8 cellular contexts compared by ENCODE assay signal in genomic region chr6:139373928-139374356, GRCh38.
DNase-seq lines count a peak whose midpoint lies in the region; ATAC-seq and TF ChIP-seq lines count a peak whose summit lies in the region.

No MANE protein-coding gene starts in this region.

- H3K36me3 ChIP-seq in Loucy (ENCODE audit: insufficient read depth, low read length) = no peaks in the 10 kb centered on the region
- peaks cover 11 to 16% of the 10 kb centered on the region in 2 donors for H3K36me3 ChIP-seq in mucosa of rectum (ENCODE audit: control insufficient read depth in 2 of 2, insufficient read depth in 2 of 2, low read length in 2 of 2)

- H3K4me2 ChIP-seq in Loucy (ENCODE audit: low read depth, low read length, poor library complexity, severe bottlenecking) = peak overlapping the region; percentile 98

- H3K9me3 ChIP-seq in Loucy (ENCODE audit: insufficient read depth, low read depth, low read length) (no peaks in the 10 kb centered on the region), mucosa of rectum (ENCODE audit: control insufficient read depth in 2 of 2, low read length in 2 of 2) (no peaks in the 10 kb centered on the region)

- H3K4me3 ChIP-seq in AG09309 (ENCODE audit: control insufficient read depth, low read depth, low read length) = peak overlapping the region; percentile 66
- H3K4me3 ChIP-seq in Loucy (ENCODE audit: low read length, poor library complexity, severe bottlenecking) = peak overlapping the region; percentile 79
- H3K4me3 ChIP-seq in coronary artery = peak overlapping the region; percentile 86
- peak overlapping the region; percentile 82 to 99 for H3K4me3 ChIP-seq in mucosa of rectum (ENCODE audit: low read length in 2 of 2)

- H3K4me1 ChIP-seq in Loucy (ENCODE audit: insufficient read depth, low read length, poor library complexity, severe bottlenecking) (peaks cover 15% of the 10 kb centered on the region), mucosa of rectum (ENCODE audit: control insufficient read depth in 2 of 2, insufficient read depth in 2 of 2, low read length in 2 of 2) (peaks cover 21 to 36% of the 10 kb centered on the region in 2 donors)

- no peak for DNase-seq in AG09309 (ENCODE audit: low read depth)
- DNase-seq in coronary artery (ENCODE audit: low spot score) = peak; percentile 78
- DNase-seq in NCI-H1105 (lab: John Stamatoyannopoulos, UW) = no peak
- DNase-seq in GM19240 (ENCODE audit: insufficient read length, low spot score) = no peak
- DNase-seq in amniotic stem cell (lab: John Stamatoyannopoulos, UW) = no peak

- H4K20me1 ChIP-seq in Loucy (ENCODE audit: insufficient read depth, low read length, poor library complexity, severe bottlenecking) = peaks cover 10% of the 10 kb centered on the region

- H3K27ac ChIP-seq in coronary artery (peak overlapping the region; percentile 88 to 96), mucosa of rectum (ENCODE audit: low read depth in 2 of 2, low read length in 2 of 2) (peak overlapping the region; percentile 94 to 100)

- H3K27me3 ChIP-seq in Loucy (ENCODE audit: insufficient read depth, low read length, poor library complexity, severe bottlenecking) (no peaks in the 10 kb centered on the region), mucosa of rectum (ENCODE audit: control insufficient read depth in 2 of 2, insufficient read depth in 2 of 2, low read length in 2 of 2) (no peaks in the 10 kb centered on the region)

- no peaks in the 10 kb centered on the region for H3F3A ChIP-seq in Loucy (ENCODE audit: low read depth)

- H2AFZ ChIP-seq in Loucy (ENCODE audit: low read length) = peak overlapping the region; percentile 97

- H3K9ac ChIP-seq in Loucy (ENCODE audit: low read depth, low read length, poor library complexity, severe bottlenecking) = peak overlapping the region; percentile 85
- peak overlapping the region; percentile 87 to 99 for H3K9ac ChIP-seq in mucosa of rectum (ENCODE audit: low read depth in 1 of 2, low read length in 2 of 2)

- TF ChIP-seq CTCF in AG09309 (IDR thresholded peaks at IDR 0.05; ENCODE audit: control insufficient read depth, insufficient read depth, low read depth, low read length, missing control alignments) (no peak), Loucy (conservative IDR thresholded peaks at IDR 0.05; ENCODE audit: low read length) (no peak), coronary artery (IDR thresholded peaks at IDR 0.05) (no peak)

- no peaks in the 10 kb centered on the region for H3K9me2 ChIP-seq in Loucy (replicated peaks; ENCODE audit: low read depth, low read length)

- peaks cover 19% of the 10 kb centered on the region for H3K79me2 ChIP-seq in Loucy (ENCODE audit: insufficient read depth, low read length)

- ATAC-seq in GM19372 (IDR thresholded peaks at IDR 0.05; ENCODE audit: low read depth, unreplicated experiment) = peak; percentile 7
